In the genomic region with DNA sequence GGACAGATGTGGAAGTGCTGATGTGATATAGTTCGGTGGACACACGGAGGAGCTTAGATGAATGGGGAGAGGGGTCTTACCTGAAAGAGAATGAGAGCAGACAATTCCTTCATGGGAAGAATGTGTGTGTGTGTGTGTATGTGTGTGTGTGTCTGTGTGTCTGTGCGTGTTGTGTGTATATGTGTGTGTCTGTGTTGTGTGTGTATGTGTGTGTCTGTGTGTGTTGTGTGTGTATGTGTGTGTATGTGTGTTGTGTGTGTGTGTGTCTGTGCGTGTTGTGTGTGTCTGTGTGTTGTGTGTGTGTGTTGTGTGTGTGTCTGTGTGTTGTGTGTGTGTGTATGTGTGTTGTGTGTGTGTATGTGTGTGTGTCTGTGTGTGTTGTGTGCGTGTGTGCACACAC, we compare ENCODE assay signal across 22 cellular contexts.
"Had no signal": no experiment of that assay in that cellular context is flagged by ENCODE, and none has a peak within 500 bp of the region (broad histone marks: within the 10 kb centered on the region; RNA-seq: fewer than 3 reads in every experiment).

No MANE protein-coding gene starts in this region.

- H3K27ac ChIP-seq: adrenal gland, KMS-11, Peyer's patch, SJSA1 had no signal

- H3K4me2 ChIP-seq: KMS-11 had no signal

- H3K9ac ChIP-seq: KMS-11 had no signal

- ATAC-seq: activated CD4-positive, CD25-positive, alpha-beta regulatory T cell treated with anti-CD3 and anti-CD28 coated beads, Interleukin-2, amount 50 U/mL, for 24 hours; activated CD8-positive, alpha-beta T cell treated with anti-CD3 and anti-CD28 coated beads for 36 hours; activated T-cell treated with anti-CD3 and anti-CD28 coated beads, Interleukin-2, amount 50 U/mL, for 72 hours had no signal

- H3K4me3 ChIP-seq: adrenal gland, Peyer's patch, SJSA1 had no signal

- H3K36me3 ChIP-seq: adrenal gland, Peyer's patch, SJSA1 had no signal

- H3K4me1 ChIP-seq: adrenal gland, Peyer's patch, SJSA1 had no signal

- H3K4me3 Mint-ChIP-seq: activated CD8-positive, alpha-beta T cell treated with anti-CD3 and anti-CD28 coated beads for 36 hours; activated naive CD4-positive, alpha-beta T cell treated with anti-CD3 and anti-CD28 coated beads, Interleukin-2, amount 10 ng/mL, durations not matched to agents 7 days and 5 days; activated naive CD8-positive, alpha-beta T cell treated with anti-CD3 and anti-CD28 coated beads, Interleukin-2, amount 10 ng/mL, durations not matched to agents 7 days and 5 days; activated T-cell treated with anti-CD3 and anti-CD28 coated beads, Interleukin-2, amount 50 U/mL, for 72 hours; central memory CD8-positive, alpha-beta T cell had no signal

- H3K4me1 Mint-ChIP-seq: activated naive CD4-positive, alpha-beta T cell treated with anti-CD3 and anti-CD28 coated beads, Interleukin-2, amount 10 ng/mL, durations not matched to agents 7 days and 5 days; central memory CD8-positive, alpha-beta T cell had no signal

- H3K36me3 Mint-ChIP-seq: activated naive CD4-positive, alpha-beta T cell treated with anti-CD3 and anti-CD28 coated beads, Interleukin-2, amount 10 ng/mL, durations not matched to agents 7 days and 5 days; activated naive CD8-positive, alpha-beta T cell treated with anti-CD3 and anti-CD28 coated beads, Interleukin-2, amount 10 ng/mL, durations not matched to agents 7 days and 5 days had no signal

- H3K27me3 ChIP-seq: Peyer's patch had no signal

- H3K27ac Mint-ChIP-seq: activated CD8-positive, alpha-beta T cell treated with anti-CD3 and anti-CD28 coated beads for 36 hours; activated naive CD4-positive, alpha-beta T cell treated with anti-CD3 and anti-CD28 coated beads, Interleukin-2, amount 10 ng/mL, durations not matched to agents 7 days and 5 days; activated naive CD8-positive, alpha-beta T cell treated with anti-CD3 and anti-CD28 coated beads, Interleukin-2, amount 10 ng/mL, durations not matched to agents 7 days and 5 days; activated T-cell treated with anti-CD3 and anti-CD28 coated beads, Interleukin-2, amount 50 U/mL, for 72 hours; activated T-helper 2 cell treated with anti-CD3 and anti-CD28 coated beads, Interferon-gamma antibody, Interleukin-2, Interleukin-4, amounts not matched to agents 10 μg/mL and 5 μg/mL and 100 μg/mL, durations not matched to agents 14 hours and 24 hours and 36 hours had no signal

- H3K9me3 ChIP-seq: adrenal gland, Peyer's patch, SJSA1 had no signal

- H3K9me3 Mint-ChIP-seq: activated CD8-positive, alpha-beta T cell treated with anti-CD3 and anti-CD28 coated beads for 36 hours; activated naive CD4-positive, alpha-beta T cell treated with anti-CD3 and anti-CD28 coated beads, Interleukin-2, amount 10 ng/mL, durations not matched to agents 7 days and 5 days; activated naive CD8-positive, alpha-beta T cell treated with anti-CD3 and anti-CD28 coated beads, Interleukin-2, amount 10 ng/mL, durations not matched to agents 7 days and 5 days; activated T-cell treated with anti-CD3 and anti-CD28 coated beads, Interleukin-2, amount 50 U/mL, for 72 hours; activated T-helper 2 cell treated with anti-CD3 and anti-CD28 coated beads, Interferon-gamma antibody, Interleukin-2, Interleukin-4, amounts not matched to agents 10 μg/mL and 5 μg/mL and 100 μg/mL, durations not matched to agents 14 hours and 24 hours and 36 hours; central memory CD8-positive, alpha-beta T cell had no signal

- DNase-seq: activated CD4-positive, alpha-beta T cell treated with anti-CD3 and anti-CD28 coated beads for 4 hours; activated CD8-positive, alpha-beta memory T cell treated with anti-CD3 and anti-CD28 coated beads, Interleukin-2, amount 50 U/mL, for 4 hours; activated CD8-positive, alpha-beta T cell treated with anti-CD3 and anti-CD28 coated beads for 36 hours; activated gamma-delta T cell treated with Interleukin-2 at 50 U/mL for 16 hours; activated naive CD4-positive, alpha-beta T cell treated with anti-CD3 and anti-CD28 coated beads, Interleukin-2, amount 10 ng/mL, durations not matched to agents 7 days and 5 days; activated naive CD8-positive, alpha-beta T cell treated with anti-CD3 and anti-CD28 coated beads, Interleukin-2, amount 10 ng/mL, durations not matched to agents 7 days and 5 days; activated T-cell treated with anti-CD3 and anti-CD28 coated beads, Interleukin-2, amount 50 U/mL, for 72 hours; adrenal gland; anterior cingulate cortex; NCI-H1092 treated with DMSO at 0.1 percent for 48 hours; NCI-H1417 treated with DMSO at 0.1 percent for 48 hours; NCI-H1694; NCI-H2081; NCI-H446; Peyer's patch; SHP77; SW 1271 had no signal
